ENCODE assay signal across 8 cellular contexts in genomic region chr19:12721656-12722565, GRCh38. TPM values are rescaled to one million over a fixed set of nuclear protein-coding genes. Genes with fewer than 3 reads are reported as not detected.
A peak's percentile ranks its signal among the peaks of the same experiment; 100 is the strongest.
DNase-seq lines count a peak whose midpoint lies in the region; ATAC-seq and TF ChIP-seq lines count a peak whose summit lies in the region.

No MANE protein-coding gene starts in this region.

- H3K27ac ChIP-seq in CD8-positive, alpha-beta memory T cell (ENCODE audit: low read depth, low read length), result peak overlapping the region; percentile 60
- peak overlapping the region; percentile 32; the same call in 1 of the 2 replicates for H3K27ac ChIP-seq in HUES6 (ENCODE audit: low read depth, low read length)
- peak overlapping the region; percentile 30 for H3K27ac ChIP-seq in iPS-18a (ENCODE audit: low read length)
- peak overlapping the region; percentile 87 to 99 (median 94) for H3K27ac ChIP-seq in gastrocnemius medialis

- POLR2A ChIA-PET in CD8-positive, alpha-beta memory T cell (lab: Charles Lee), result interaction anchor here (0.6 to 4.0 kb wide), 5 partner anchors 13 to 1193 kb away, joined by 4 to 38 read pairs (median 7); partner anchors contain the start of genes ECSIT, FBXW9, GET3 and TRIR

- H3K4me1 Mint-ChIP-seq in CD8-positive, alpha-beta memory T cell, result peaks cover 35 to 46% (median 38%) of the 10 kb centered on the region in 3 donors

- peak overlapping the region; percentile 90 to 95 (median 94) for H3K4me3 Mint-ChIP-seq in CD8-positive, alpha-beta memory T cell

- H3K9ac ChIP-seq in HUES6 (ENCODE audit: low read length) (peak overlapping the region; percentile 92), iPS-18a (ENCODE audit: low read length) (peak overlapping the region; percentile 97)

- TF ChIP-seq CTCF in GM20000 (IDR thresholded peaks at IDR 0.05; ENCODE audit: extremely low read depth, missing control alignments) (no peak), gastrocnemius medialis (IDR thresholded peaks at IDR 0.05 in 4 of 5, conservative IDR thresholded peaks at IDR 0.05 in 1 of 5) (no peak)

- CTCF ChIA-PET in CD8-positive, alpha-beta memory T cell (lab: Charles Lee), result interaction anchor here (0.6 to 4.4 kb wide), 4 partner anchors 12 to 39 kb away, joined by 3 to 25 read pairs (median 4); partner anchors contain the start of genes GET3 and TRIR

- H3K4me1 ChIP-seq in CD8-positive, alpha-beta memory T cell (ENCODE audit: insufficient read depth, low read length), result peaks cover 17% of the 10 kb centered on the region
- H3K4me1 ChIP-seq in HUES6 (ENCODE audit: control insufficient read depth, insufficient read depth, low read length), result peaks cover 8% of the 10 kb centered on the region; the same call in 1 of the 2 replicates
- no peaks in the 10 kb centered on the region for H3K4me1 ChIP-seq in iPS-18a (ENCODE audit: control insufficient read depth, low read depth, low read length)
- peaks cover 26 to 29% of the 10 kb centered on the region in 2 donors for H3K4me1 ChIP-seq in gastrocnemius medialis

- H3K36me3 Mint-ChIP-seq in CD8-positive, alpha-beta memory T cell, result peaks cover 0 to 28% (median 3%) of the 10 kb centered on the region in 3 donors

- TF ChIP-seq POLR2A in gastrocnemius medialis (IDR thresholded peaks at IDR 0.05), result peak in 1 of 2 donors; percentile 23

- peak overlapping the region; percentile 76 for H3K4me3 ChIP-seq in CD8-positive, alpha-beta memory T cell (ENCODE audit: low read length)
- peak overlapping the region; percentile 84 for H3K4me3 ChIP-seq in HUES6 (ENCODE audit: low read depth, low read length)
- peak overlapping the region; percentile 94 for H3K4me3 ChIP-seq in iPS-18a (ENCODE audit: low read length)
- H3K4me3 ChIP-seq in gastrocnemius medialis, result peak overlapping the region; percentile 70 to 80 (median 72)

- in situ Hi-C loops in gastrocnemius medialis (cut with MboI; ENCODE audit: low sequenced_read_pairs in 4 of 4), result no loop called here

- peak overlapping the region; percentile 89 to 97 (median 94) for H3K27ac Mint-ChIP-seq in CD8-positive, alpha-beta memory T cell

- peaks cover 0 to 4% of the 10 kb centered on the region in 2 donors for H3K27me3 Mint-ChIP-seq in CD8-positive, alpha-beta memory T cell

- intact Hi-C loops in gastrocnemius medialis (cut with DNase I; ENCODE audit: low total_unique reads), result loop anchor here (1.0 to 5.0 kb wide), 4 partner anchors 12 to 210 kb away; partner anchors contain the start of genes DHPS, FARSA, JUNB and TRIR

- H3K9me3 Mint-ChIP-seq in CD8-positive, alpha-beta memory T cell, result no peaks in the 10 kb centered on the region

- H3K9me3 ChIP-seq in CD8-positive, alpha-beta memory T cell (ENCODE audit: low read length), result no peaks in the 10 kb centered on the region
- H3K9me3 ChIP-seq in HUES6 (ENCODE audit: control insufficient read depth, insufficient read depth, low read depth, low read length), result no peaks in the 10 kb centered on the region
- no peaks in the 10 kb centered on the region for H3K9me3 ChIP-seq in iPS-18a (ENCODE audit: control insufficient read depth, low read depth, low read length)
- H3K9me3 ChIP-seq in gastrocnemius medialis, result no peaks in the 10 kb centered on the region

- peaks cover 7% of the 10 kb centered on the region for H3K36me3 ChIP-seq in CD8-positive, alpha-beta memory T cell (ENCODE audit: insufficient read depth, low read length)
- H3K36me3 ChIP-seq in HUES6 (ENCODE audit: control insufficient read depth, insufficient read depth, low read length) (peaks cover 22% of the 10 kb centered on the region), iPS-18a (ENCODE audit: control insufficient read depth, low read depth, low read length) (peaks cover 20% of the 10 kb centered on the region), gastrocnemius medialis (peaks cover 0 to 18% of the 10 kb centered on the region in 2 donors)

- H3K27me3 ChIP-seq in CD8-positive, alpha-beta memory T cell (ENCODE audit: insufficient read depth, low read length, poor library complexity, severe bottlenecking), result no peaks in the 10 kb centered on the region
- H3K27me3 ChIP-seq in HUES6 (ENCODE audit: control insufficient read depth, insufficient read depth, low read length) (no peaks in the 10 kb centered on the region), iPS-18a (ENCODE audit: control insufficient read depth, insufficient read depth, low read length) (no peaks in the 10 kb centered on the region), gastrocnemius medialis (no peaks in the 10 kb centered on the region)

- peak in 4 of 5 donors; percentile 42 to 67 (median 52) for DNase-seq in CD8-positive, alpha-beta memory T cell
- DNase-seq in GM20000 (ENCODE audit: low spot score) (peak; percentile 89), T-helper 2 cell (peak; percentile 22 to 78 (median 38)), brain pericyte (ENCODE audit: low read depth, low spot score) (peak; percentile 47), gastrocnemius medialis (peak; percentile 34 to 69), NCI-H2107 (lab: John Stamatoyannopoulos, UW) (no peak)

- peak; percentile 67 to 68 for ATAC-seq in gastrocnemius medialis

RNA-seq across cellular contexts. Expression of gene TNPO2, which starts 1.8 kb away (rescaled TPM):
- total RNA-seq in CD8-positive, alpha-beta memory T cell, result 100 to 1,000 TPM; 148 TPM
- 3.4 TPM for polyA plus RNA-seq in CD8-positive, alpha-beta memory T cell
- total RNA-seq in gastrocnemius medialis, result 10 to 100 TPM; 32.1 to 49.9 (median 42.0) TPM

RNA-seq across cellular contexts. Expression of gene TRIR, which starts 12.6 kb away (rescaled TPM):
- total RNA-seq in CD8-positive, alpha-beta memory T cell, result 100 to 1,000 TPM; 243 to 247 TPM
- 248 TPM for polyA plus RNA-seq in CD8-positive, alpha-beta memory T cell
- total RNA-seq in gastrocnemius medialis, result 100 to 1,000 TPM; 260 to 354 (median 297) TPM

RNA-seq across cellular contexts. Expression of gene GET3, which starts 15.4 kb away (rescaled TPM):
- 100 to 1,000 TPM in 1 of 2 experiments, 10 to 100 TPM in 1; 96.9 to 101 TPM for total RNA-seq in CD8-positive, alpha-beta memory T cell
- 72.5 TPM for polyA plus RNA-seq in CD8-positive, alpha-beta memory T cell
- 10 to 100 TPM; 52.6 to 85.1 (median 70.5) TPM for total RNA-seq in gastrocnemius medialis

RNA-seq across cellular contexts. Expression of gene FBXW9, which starts 25.5 kb away (rescaled TPM):
- 1 to 10 TPM; 7.9 to 8.1 TPM for total RNA-seq in CD8-positive, alpha-beta memory T cell
- 5.9 TPM for polyA plus RNA-seq in CD8-positive, alpha-beta memory T cell
- 1 to 10 TPM; 2.5 to 5.8 (median 3.3) TPM for total RNA-seq in gastrocnemius medialis

RNA-seq across cellular contexts. Expression of gene BEST2, which starts 29.7 kb away (rescaled TPM):
- not detected for total RNA-seq in CD8-positive, alpha-beta memory T cell
- polyA plus RNA-seq in CD8-positive, alpha-beta memory T cell, result not detected
- under 1 TPM in 1 of 4 donors, not detected in 3; 0.63 TPM for total RNA-seq in gastrocnemius medialis

Comparison
In these comparisons a context has a peak if more than half of its experiments do, and no peak if none do; other contexts are left out.
1. H3K27ac ChIP-seq: peak in every context shown above with its lines; median percentile 94 in gastrocnemius medialis; 60 in CD8-positive, alpha-beta memory T cell; 32 in HUES6; 30 in iPS-18a.